ENCODE assay signal across 30 cellular contexts in the genomic region with DNA sequence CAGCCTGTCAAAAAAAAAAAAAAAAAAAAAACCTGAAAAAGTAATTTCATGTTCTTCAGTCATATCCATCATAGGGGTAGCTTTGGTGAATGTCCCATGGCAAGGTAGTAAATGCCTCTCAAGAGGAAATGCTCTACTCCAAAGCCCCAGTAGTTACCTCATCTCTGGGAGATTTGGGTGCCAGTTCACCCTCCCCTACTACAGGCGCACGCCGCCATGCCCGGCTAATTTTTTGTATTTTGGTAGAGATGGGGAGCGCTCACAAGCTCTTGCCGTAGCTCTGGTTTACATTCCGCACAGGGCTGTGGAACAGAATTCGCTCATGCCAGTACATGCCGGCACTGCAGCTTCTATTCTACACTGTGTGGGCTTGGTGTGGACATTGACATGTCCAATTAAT. TPM values are rescaled to one million over a fixed set of nuclear protein-coding genes. Genes with fewer than 3 reads are reported as not detected.
DNase-seq lines count a peak whose midpoint lies in the region; ATAC-seq and TF ChIP-seq lines count a peak whose summit lies in the region.
"Had no signal": no experiment of that assay in that cellular context is flagged by ENCODE, and none has a peak within 500 bp of the region (broad histone marks: within the 10 kb centered on the region; RNA-seq: fewer than 3 reads in every experiment).

No MANE protein-coding gene starts in this region.

- H3K27ac Mint-ChIP-seq in activated CD4-positive, alpha-beta T cell treated with anti-CD3 and anti-CD28 coated beads for 36 hours, result peak overlapping the region; percentile 32
- peak overlapping the region; percentile 78 for H3K27ac Mint-ChIP-seq in CD8-positive, alpha-beta T cell
- H3K27ac Mint-ChIP-seq in activated naive CD8-positive, alpha-beta T cell, result peak overlapping the region; percentile 90
- peak overlapping the region; percentile 71 to 89 (median 85) for H3K27ac Mint-ChIP-seq in naive thymus-derived CD8-positive, alpha-beta T cell

- H3K27ac ChIP-seq in CD8-positive, alpha-beta T cell (ENCODE audit: low read depth, low read length), result no peak overlapping the region
- H3K27ac ChIP-seq in left ventricle myocardium inferior (replicated peaks), result no peak overlapping the region
- H3K27ac ChIP-seq: 22Rv1, KMS-11, parathyroid adenoma, right atrium auricular region, SJCRH30, upper lobe of right lung had no signal

- H3K4me1 ChIP-seq in CD8-positive, alpha-beta T cell (ENCODE audit: insufficient read depth, low read length), result peaks cover 55% of the 10 kb centered on the region
- no peaks in the 10 kb centered on the region for H3K4me1 ChIP-seq in left ventricle myocardium inferior
- H3K4me1 ChIP-seq: parathyroid adenoma, right atrium auricular region, SJCRH30, upper lobe of right lung had no signal

- CTCF ChIA-PET in activated CD4-positive, alpha-beta T cell treated with anti-CD3 and anti-CD28 coated beads for 36 hours (lab: Charles Lee), result interaction anchor here (1.1 to 1.5 kb wide), 4 partner anchors 8 to 119 kb away, joined by 3 to 5 read pairs (median 4); no protein-coding TSS in a partner anchor
- CTCF ChIA-PET in CD8-positive, alpha-beta T cell (lab: Charles Lee), result interaction anchor here (0.7 to 6.6 kb wide), 4 partner anchors 12 to 203 kb away, joined by 3 to 47 read pairs (median 4); no protein-coding TSS in a partner anchor

- no peak overlapping the region for H3K4me3 Mint-ChIP-seq in activated CD4-positive, alpha-beta T cell treated with anti-CD3 and anti-CD28 coated beads for 36 hours
- peak overlapping the region; percentile 41 for H3K4me3 Mint-ChIP-seq in CD8-positive, alpha-beta T cell
- H3K4me3 Mint-ChIP-seq in activated naive CD8-positive, alpha-beta T cell, result peak overlapping the region; percentile 21
- peak overlapping the region in 8 of 10 donors; percentile 26 to 74 (median 58) for H3K4me3 Mint-ChIP-seq in naive thymus-derived CD8-positive, alpha-beta T cell
- H3K4me3 Mint-ChIP-seq: neural crest cell had no signal

- no peak for ATAC-seq in activated CD4-positive, alpha-beta T cell treated with anti-CD3 and anti-CD28 coated beads for 36 hours
- ATAC-seq in CD8-positive, alpha-beta T cell, result peak; percentile 53
- peak; percentile 39 to 53 for ATAC-seq in naive thymus-derived CD8-positive, alpha-beta T cell
- no peak for ATAC-seq in sciatic nerve
- ATAC-seq: GM12878, upper lobe of right lung had no signal

- no peaks in the 10 kb centered on the region for H3K27me3 Mint-ChIP-seq in activated CD4-positive, alpha-beta T cell treated with anti-CD3 and anti-CD28 coated beads for 36 hours
- H3K27me3 Mint-ChIP-seq in CD8-positive, alpha-beta T cell (ENCODE audit: low read depth), result no peaks in the 10 kb centered on the region
- no peaks in the 10 kb centered on the region for H3K27me3 Mint-ChIP-seq in activated naive CD8-positive, alpha-beta T cell
- no peaks in the 10 kb centered on the region for H3K27me3 Mint-ChIP-seq in naive thymus-derived CD8-positive, alpha-beta T cell

- no peaks in the 10 kb centered on the region for H3K9me3 ChIP-seq in CD8-positive, alpha-beta T cell (ENCODE audit: low read length)
- no peaks in the 10 kb centered on the region for H3K9me3 ChIP-seq in left ventricle myocardium inferior (replicated peaks)
- H3K9me3 ChIP-seq: right atrium auricular region, SJCRH30, upper lobe of right lung had no signal

- intact Hi-C loops in activated CD4-positive, alpha-beta T cell treated with anti-CD3 and anti-CD28 coated beads for 36 hours (cut with DNase I, micrococcal nuclease), result no loop called here
- intact Hi-C loops in CD8-positive, alpha-beta T cell (cut with DNase I, micrococcal nuclease), result no loop called here
- intact Hi-C loops in left ventricle myocardium inferior (cut with micrococcal nuclease), result no loop called here
- intact Hi-C loops in sciatic nerve (cut with DNase I), result no loop called here

- no peak overlapping the region for H3K4me3 ChIP-seq in CD8-positive, alpha-beta T cell (ENCODE audit: low read depth, low read length)
- H3K4me3 ChIP-seq in left ventricle myocardium inferior, result no peak overlapping the region
- H3K4me3 ChIP-seq: GM12878, lung, right atrium auricular region, SJCRH30, upper lobe of right lung had no signal

- peaks cover 61% of the 10 kb centered on the region for H3K36me3 Mint-ChIP-seq in activated CD4-positive, alpha-beta T cell treated with anti-CD3 and anti-CD28 coated beads for 36 hours (ENCODE audit: low read depth)
- peaks cover 71% of the 10 kb centered on the region for H3K36me3 Mint-ChIP-seq in CD8-positive, alpha-beta T cell
- peaks cover 3% of the 10 kb centered on the region for H3K36me3 Mint-ChIP-seq in activated naive CD8-positive, alpha-beta T cell
- H3K36me3 Mint-ChIP-seq in naive thymus-derived CD8-positive, alpha-beta T cell, result peaks cover 0 to 94% (median 9%) of the 10 kb centered on the region in 3 donors

- no peak for DNase-seq in activated CD4-positive, alpha-beta T cell treated with anti-CD3 and anti-CD28 coated beads for 36 hours
- no peak for DNase-seq in activated CD4-positive, alpha-beta T cell treated with anti-CD3 and anti-CD28 coated beads for 4 hours
- DNase-seq in CD8-positive, alpha-beta T cell, result peak in 1 of 7 experiments; percentile 33
- DNase-seq in naive thymus-derived CD8-positive, alpha-beta T cell, result no peak
- DNase-seq in NCI-H1092 treated with DMSO at 0.1 percent for 48 hours (lab: John Stamatoyannopoulos, UW), result no peak
- DNase-seq in left ventricle myocardium inferior, result no peak
- DNase-seq in sciatic nerve (ENCODE audit: low spot score), result no peak
- DNase-seq: activated CD4-positive, CD25-positive, alpha-beta regulatory T cell treated with anti-CD3 and anti-CD28 coated beads, Interleukin-2, amount 50 U/mL, for 72 hours; amygdala; effector CD8-positive, alpha-beta T cell; EL; erythroblast; foreskin fibroblast; head of caudate nucleus; NCI-H1436; NCI-H2107; NCI-H446 treated with DMSO at 0.1 percent for 48 hours; NCI-H82; SJCRH30; stimulated activated CD4-positive, alpha-beta T cell treated with anti-CD3 and anti-CD28 coated beads, Interleukin-2, amount 100 ng/mL, for 24 hours; T-helper 1 cell; upper lobe of right lung had no signal

- H3K36me3 ChIP-seq in CD8-positive, alpha-beta T cell (ENCODE audit: insufficient read depth, low read length), result peaks cover 27% of the 10 kb centered on the region
- H3K36me3 ChIP-seq in left ventricle myocardium inferior, result no peaks in the 10 kb centered on the region
- H3K36me3 ChIP-seq: right atrium auricular region, SJCRH30, upper lobe of right lung had no signal

- no peaks in the 10 kb centered on the region for H3K9me3 Mint-ChIP-seq in activated CD4-positive, alpha-beta T cell treated with anti-CD3 and anti-CD28 coated beads for 36 hours (ENCODE audit: low read depth)
- H3K9me3 Mint-ChIP-seq in CD8-positive, alpha-beta T cell, result no peaks in the 10 kb centered on the region
- no peaks in the 10 kb centered on the region for H3K9me3 Mint-ChIP-seq in activated naive CD8-positive, alpha-beta T cell (ENCODE audit: low read depth)
- H3K9me3 Mint-ChIP-seq in naive thymus-derived CD8-positive, alpha-beta T cell, result no peaks in the 10 kb centered on the region
- H3K9me3 Mint-ChIP-seq: neural crest cell had no signal

- H3K27me3 ChIP-seq in CD8-positive, alpha-beta T cell (ENCODE audit: insufficient read depth, low read length), result no peaks in the 10 kb centered on the region
- H3K27me3 ChIP-seq in left ventricle myocardium inferior (ENCODE audit: low read depth), result peaks cover 71% of the 10 kb centered on the region
- H3K27me3 ChIP-seq: right atrium auricular region, SJCRH30, upper lobe of right lung had no signal

- H3K4me1 Mint-ChIP-seq in activated CD4-positive, alpha-beta T cell treated with anti-CD3 and anti-CD28 coated beads for 36 hours, result peaks cover 64% of the 10 kb centered on the region
- H3K4me1 Mint-ChIP-seq in CD8-positive, alpha-beta T cell (ENCODE audit: low read depth), result peaks cover 57% of the 10 kb centered on the region
- H3K4me1 Mint-ChIP-seq in activated naive CD8-positive, alpha-beta T cell (ENCODE audit: low read depth), result peaks cover 67% of the 10 kb centered on the region
- peaks cover 25 to 80% (median 73%) of the 10 kb centered on the region in 4 donors for H3K4me1 Mint-ChIP-seq in naive thymus-derived CD8-positive, alpha-beta T cell
- H3K4me1 Mint-ChIP-seq: neural crest cell had no signal

- no peak for TF ChIP-seq CTCF in CD8-positive, alpha-beta T cell (IDR thresholded peaks at IDR 0.05)
- no peak for TF ChIP-seq CTCF in left ventricle myocardium inferior (IDR thresholded peaks at IDR 0.05; ENCODE audit: borderline replicate concordance)

- POLR2A ChIA-PET in activated CD4-positive, alpha-beta T cell treated with anti-CD3 and anti-CD28 coated beads for 36 hours (lab: Charles Lee), result interaction anchor here (0.6 to 0.7 kb wide), 4 partner anchors 10 to 67 kb away, joined by 4 to 7 read pairs (median 4); no protein-coding TSS in a partner anchor
- POLR2A ChIA-PET in CD8-positive, alpha-beta T cell (lab: Charles Lee), result interaction anchor here (1.2 to 5.5 kb wide), 8 partner anchors 11 to 50 kb away, joined by 3 to 38 read pairs (median 7); a partner anchor contains a TSS
- POLR2A ChIA-PET in naive thymus-derived CD8-positive, alpha-beta T cell (lab: Charles Lee), result interaction anchor here (0.6 to 46.7 kb wide), 8 partner anchors 9 to 106 kb away, joined by 3 to 1921 read pairs (median 8); a partner anchor contains a TSS

RNA-seq across cellular contexts. Expression of a gene that starts 13.7 kb away (rescaled TPM):
- total RNA-seq in activated CD4-positive, alpha-beta T cell treated with anti-CD3 and anti-CD28 coated beads for 36 hours, result 100 to 1,000 TPM in 1 of 2 experiments, 10 to 100 TPM in 1; 96.4 to 114 TPM
- 100 to 1,000 TPM; 200 to 214 TPM for total RNA-seq in CD8-positive, alpha-beta T cell
- total RNA-seq in naive thymus-derived CD8-positive, alpha-beta T cell, result 100 to 1,000 TPM; 334 to 343 TPM
- 100 to 1,000 TPM in 1 of 3 donors, 10 to 100 TPM in 2; 56.8 to 166 (median 87.4) TPM for polyA plus RNA-seq in naive thymus-derived CD8-positive, alpha-beta T cell
- 2.6 TPM for total RNA-seq in left ventricle myocardium inferior
- total RNA-seq in sciatic nerve, result 17.9 TPM

Comparison
In these comparisons a context has a peak if more than half of its experiments do, and no peak if none do; other contexts are left out.
1. ATAC-seq: peak in CD8-positive, alpha-beta T cell (single experiment) and naive thymus-derived CD8-positive, alpha-beta T cell (2 of 2); none in activated CD4-positive, alpha-beta T cell treated with anti-CD3 and anti-CD28 coated beads for 36 hours (single experiment) and sciatic nerve (single experiment).
2. H3K27ac Mint-ChIP-seq: peak in every context shown above with its lines; median percentile 90 in activated naive CD8-positive, alpha-beta T cell; 85 in naive thymus-derived CD8-positive, alpha-beta T cell; 78 in CD8-positive, alpha-beta T cell; 32 in activated CD4-positive, alpha-beta T cell treated with anti-CD3 and anti-CD28 coated beads for 36 hours.